Comparison of ENCODE assay signal across 29 cellular contexts in the genomic region with DNA sequence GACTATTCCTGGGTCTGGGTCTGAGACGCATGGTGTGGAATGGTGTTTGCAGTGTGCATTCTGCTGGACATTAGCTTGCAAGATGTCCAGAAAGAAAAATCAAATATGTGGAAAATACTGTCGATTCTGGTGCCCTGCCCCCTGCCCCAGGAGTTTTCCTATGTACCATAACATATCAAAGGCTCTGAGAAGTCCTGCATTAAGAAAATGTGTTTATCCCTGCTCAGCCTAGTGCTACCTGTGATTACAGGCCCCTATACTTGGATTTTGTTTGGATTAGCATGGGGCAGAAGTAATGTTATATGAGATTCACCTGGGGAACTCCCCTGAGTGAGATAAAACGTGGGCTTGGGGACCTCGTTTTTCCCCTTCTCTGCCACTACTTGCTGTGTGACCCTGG.
"Had no signal": no experiment of that assay in that cellular context is flagged by ENCODE, and none has a peak within 500 bp of the region (broad histone marks: within the 10 kb centered on the region; RNA-seq: fewer than 3 reads in every experiment).

No MANE protein-coding gene starts in this region.

- H3K27me3 ChIP-seq: neutrophil, pancreas, right lobe of liver, sigmoid colon, stomach, thyroid gland, tibial nerve, upper lobe of left lung, vagina had no signal

- H3K36me3 Mint-ChIP-seq: naive thymus-derived CD4-positive, alpha-beta T cell; natural killer cell; stimulated activated memory B cell treated with anti-CD40 and anti-IgM and Interleukin-4, amounts not matched to agents 10 μg/mL and 1 μg/mL and 100 μg/mL, for 72 hours had no signal

- H3K4me1 ChIP-seq: pancreas, prostate gland, right lobe of liver, stomach, tibial nerve, upper lobe of left lung, vagina had no signal

- H3K27ac Mint-ChIP-seq: naive thymus-derived CD4-positive, alpha-beta T cell; natural killer cell; nephron; stimulated activated memory B cell treated with anti-CD40 and anti-IgM and Interleukin-4, amounts not matched to agents 10 μg/mL and 1 μg/mL and 100 μg/mL, for 72 hours; stimulated activated naive CD8-positive, alpha-beta T cell treated with anti-CD3 and anti-CD28 coated beads, Interleukin-15, Interleukin-2, amounts not matched to agents 100 ng/mL and 50 ng/mL, for 24 hours had no signal

- FAIRE-seq: pancreas, small intestine, urothelium cell line had no signal

- H3K27me3 Mint-ChIP-seq: naive thymus-derived CD4-positive, alpha-beta T cell; stimulated activated memory B cell treated with anti-CD40 and anti-IgM and Interleukin-4, amounts not matched to agents 10 μg/mL and 1 μg/mL and 100 μg/mL, for 72 hours; stimulated activated naive CD8-positive, alpha-beta T cell treated with anti-CD3 and anti-CD28 coated beads, Interleukin-15, Interleukin-2, amounts not matched to agents 100 ng/mL and 50 ng/mL, for 24 hours had no signal

- ATAC-seq: naive thymus-derived CD4-positive, alpha-beta T cell; natural killer cell; pancreas; right cardiac atrium; right lobe of liver; stimulated activated memory B cell treated with anti-CD40 and anti-IgM and Interleukin-4, amounts not matched to agents 10 μg/mL and 1 μg/mL and 100 μg/mL, for 72 hours had no signal

- H3K9me3 Mint-ChIP-seq: natural killer cell, neural crest cell had no signal

- H3K36me3 ChIP-seq: neutrophil, pancreas, prostate gland, right lobe of liver, sigmoid colon, stomach, thoracic aorta, thyroid gland, tibial nerve, upper lobe of left lung, vagina had no signal

- H3K4me3 Mint-ChIP-seq: naive thymus-derived CD4-positive, alpha-beta T cell; natural killer cell; nephron; neural crest cell; stimulated activated memory B cell treated with anti-CD40 and anti-IgM and Interleukin-4, amounts not matched to agents 10 μg/mL and 1 μg/mL and 100 μg/mL, for 72 hours; stimulated activated naive CD8-positive, alpha-beta T cell treated with anti-CD3 and anti-CD28 coated beads, Interleukin-15, Interleukin-2, amounts not matched to agents 100 ng/mL and 50 ng/mL, for 24 hours had no signal

- H3K9me3 ChIP-seq: neutrophil, pancreas, prostate gland, right lobe of liver, sigmoid colon, thoracic aorta, thyroid gland, tibial nerve, upper lobe of left lung, vagina had no signal

- DNase-seq: naive thymus-derived CD4-positive, alpha-beta T cell; natural killer cell; nucleus accumbens; pancreas; retina; right cardiac atrium; right lobe of liver; sigmoid colon; small intestine; stimulated activated CD4-positive, alpha-beta T cell treated with anti-CD3 and anti-CD28 coated beads, Interleukin-12 subunit alpha, Interleukin-12 subunit beta, amount 100 ng/mL, for 4 hours; stimulated activated CD4-positive, alpha-beta T cell treated with anti-CD3 and anti-CD28 coated beads, Interleukin-1b, Interleukin-23, amount 100 ng/mL, for 48 hours; stimulated activated CD4-positive, alpha-beta T cell treated with anti-CD3 and anti-CD28 coated beads, Interleukin-4, amount 100 ng/mL, for 1 hour; stimulated activated CD4-positive, alpha-beta T cell treated with anti-CD3 and anti-CD28 coated beads, Interleukin-4, amount 100 ng/mL, for 4 hours; stimulated activated CD8-positive, alpha-beta memory T cell treated with anti-CD3 and anti-CD28 coated beads, Interleukin-4, amount 100 ng/mL, for 48 hours; stimulated activated naive CD4-positive, alpha-beta T cell treated with Interleukin-2 at 50 U/mL for 16 hours; stomach; thyroid gland; trophoblast cell; upper lobe of left lung had no signal

- H3K27ac ChIP-seq: neutrophil, pancreas, prostate gland, right lobe of liver, sigmoid colon, stomach, thoracic aorta, thyroid gland, tibial nerve, upper lobe of left lung, vagina had no signal

- H3K4me3 ChIP-seq: pancreas, prostate gland, right lobe of liver, sigmoid colon, stomach, thoracic aorta, thyroid gland, tibial nerve, upper lobe of left lung, vagina had no signal

- H3K4me1 Mint-ChIP-seq: naive thymus-derived CD4-positive, alpha-beta T cell; natural killer cell; neural crest cell; stimulated activated memory B cell treated with anti-CD40 and anti-IgM and Interleukin-4, amounts not matched to agents 10 μg/mL and 1 μg/mL and 100 μg/mL, for 72 hours had no signal
